Comparison of ENCODE assay signal across 23 cellular contexts in the genomic region with DNA sequence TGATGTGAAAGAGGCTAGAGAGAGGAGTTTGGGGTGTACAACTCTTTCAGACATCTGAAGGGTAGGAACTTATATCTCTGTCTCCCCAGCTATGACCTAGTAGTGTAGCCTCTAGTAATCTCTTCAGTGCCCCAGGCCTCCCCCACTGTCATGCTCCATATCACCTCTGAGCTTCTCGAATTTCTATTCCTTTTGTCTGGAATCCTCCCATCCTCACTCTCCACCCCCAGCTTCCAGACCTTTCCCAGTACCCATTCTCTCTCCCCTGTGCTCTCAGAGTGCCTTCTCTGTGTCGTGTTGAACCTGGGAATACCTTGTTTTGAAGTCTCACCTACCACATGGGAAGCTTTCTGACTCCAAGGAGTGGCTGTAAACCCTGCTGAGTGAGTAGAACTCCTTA. TPM values are rescaled to one million over a fixed set of nuclear protein-coding genes. Genes with fewer than 3 reads are reported as not detected.
"Had no signal": no experiment of that assay in that cellular context is flagged by ENCODE, and none has a peak within 500 bp of the region (broad histone marks: within the 10 kb centered on the region; RNA-seq: fewer than 3 reads in every experiment).

No MANE protein-coding gene starts in this region.

- H3K4me1 ChIP-seq: testis had no signal

- H3K4me3 Mint-ChIP-seq: stimulated activated naive B cell treated with anti-CD40 and anti-IgM and Interleukin-4, amounts not matched to agents 10 μg/mL and 1 μg/mL and 100 μg/mL, for 72 hours; stimulated activated naive CD8-positive, alpha-beta T cell treated with anti-CD3 and anti-CD28 coated beads, Interleukin-15, amount 100 ng/mL, for 72 hours had no signal

- H3K9me3 ChIP-seq: esophagus muscularis mucosa, gastrocnemius medialis, heart right ventricle, mucosa of descending colon, spleen, testis, tibial nerve, upper lobe of right lung, vagina had no signal

- H3K9me3 Mint-ChIP-seq: immature natural killer cell; naive thymus-derived CD8-positive, alpha-beta T cell; stimulated activated naive B cell treated with anti-CD40 and anti-IgM and Interleukin-4, amounts not matched to agents 10 μg/mL and 1 μg/mL and 100 μg/mL, for 72 hours; stimulated activated naive CD8-positive, alpha-beta T cell treated with anti-CD3 and anti-CD28 coated beads, Interleukin-15, amount 100 ng/mL, for 72 hours had no signal

- H3K36me3 ChIP-seq: esophagus muscularis mucosa, gastrocnemius medialis, heart right ventricle, spleen, tibial nerve, upper lobe of right lung, vagina had no signal

- H3K4me3 ChIP-seq: coronary artery, esophagus muscularis mucosa, gastrocnemius medialis, heart right ventricle, mucosa of descending colon, spleen, testis, tibial nerve, upper lobe of right lung, vagina had no signal

- H3K27me3 ChIP-seq: esophagus muscularis mucosa, testis, vagina had no signal

- H3K27ac ChIP-seq: coronary artery, epithelial cell of prostate, gastrocnemius medialis, heart right ventricle, spleen, testis, tibial nerve, upper lobe of right lung, vagina had no signal

- H3K36me3 Mint-ChIP-seq: immature natural killer cell; naive thymus-derived CD8-positive, alpha-beta T cell; stimulated activated naive B cell treated with anti-CD40 and anti-IgM and Interleukin-4, amounts not matched to agents 10 μg/mL and 1 μg/mL and 100 μg/mL, for 72 hours had no signal

- DNase-seq: effector CD4-positive, alpha-beta T cell; gastrocnemius medialis; heart right ventricle; hypothalamus; immature natural killer cell; left ventricle myocardium superior; mucosa of descending colon; naive thymus-derived CD8-positive, alpha-beta T cell; spleen; stimulated activated CD4-positive, alpha-beta T cell treated with anti-CD3 and anti-CD28 coated beads, Interleukin-15, amount 100 ng/mL, for 24 hours; stimulated activated CD4-positive, alpha-beta T cell treated with anti-CD3 and anti-CD28 coated beads, Interleukin-2, amount 100 ng/mL, for 24 hours; stimulated activated CD4-positive, alpha-beta T cell treated with anti-CD3 and anti-CD28 coated beads, Interleukin-4, amount 100 ng/mL, for 4 hours; stimulated activated naive B cell treated with anti-CD40 and anti-IgM and Interleukin-4, amounts not matched to agents 10 μg/mL and 1 μg/mL and 100 μg/mL, for 72 hours; stimulated activated naive CD8-positive, alpha-beta T cell treated with anti-CD3 and anti-CD28 coated beads, Interleukin-15, amount 100 ng/mL, for 72 hours; testis; upper lobe of right lung had no signal

- ATAC-seq: gastrocnemius medialis; heart right ventricle; left ventricle myocardium superior; mucosa of descending colon; naive thymus-derived CD8-positive, alpha-beta T cell; sciatic nerve; stimulated activated naive B cell treated with anti-CD40 and anti-IgM and Interleukin-4, amounts not matched to agents 10 μg/mL and 1 μg/mL and 100 μg/mL, for 72 hours; stimulated activated naive CD8-positive, alpha-beta T cell treated with anti-CD3 and anti-CD28 coated beads, Interleukin-15, amount 100 ng/mL, for 72 hours; upper lobe of right lung had no signal

- H3K27ac Mint-ChIP-seq: naive thymus-derived CD8-positive, alpha-beta T cell; stimulated activated naive B cell treated with anti-CD40 and anti-IgM and Interleukin-4, amounts not matched to agents 10 μg/mL and 1 μg/mL and 100 μg/mL, for 72 hours; stimulated activated naive CD8-positive, alpha-beta T cell treated with anti-CD3 and anti-CD28 coated beads, Interleukin-15, amount 100 ng/mL, for 72 hours had no signal

RNA-seq across cellular contexts. Expression of gene RBPMS2, which starts 3.6 kb away (rescaled TPM):
- total RNA-seq: fibroblast of villous mesenchyme; naive thymus-derived CD8-positive, alpha-beta T cell had no signal
